In the genomic region with DNA sequence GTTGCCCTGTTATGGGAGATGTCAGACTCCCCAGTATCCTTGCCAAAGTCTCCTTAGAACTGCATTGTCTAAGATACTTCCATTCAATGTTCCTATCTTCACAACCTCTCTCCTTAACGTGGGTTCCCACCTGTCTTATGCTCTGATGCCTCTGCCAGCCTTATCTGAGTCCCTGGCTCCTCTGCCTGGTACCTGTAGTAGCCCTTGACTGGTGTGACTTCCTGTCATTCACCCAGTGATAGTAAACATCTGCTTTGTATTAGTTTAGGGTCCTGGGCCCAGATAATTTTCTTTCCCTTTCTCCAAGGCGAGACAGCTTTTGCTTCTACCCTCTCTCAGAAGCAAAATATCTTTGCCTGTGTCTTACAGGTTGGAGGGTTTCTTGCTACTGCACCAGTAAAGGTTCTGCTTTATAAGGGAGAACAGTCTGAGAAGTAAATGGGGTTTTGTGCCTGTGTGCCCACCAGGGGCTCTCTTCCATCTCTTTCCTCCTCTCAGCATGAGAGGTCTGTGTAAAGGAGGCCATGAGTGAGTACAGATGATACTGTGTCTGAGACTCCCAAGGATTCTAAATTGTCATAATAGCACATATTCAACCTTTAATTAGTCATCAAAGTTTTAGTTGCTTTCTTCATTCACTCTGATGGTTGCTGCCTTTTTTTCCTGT, we compare ENCODE assay signal across 12 cellular contexts.
A peak's percentile ranks its signal among the peaks of the same experiment; 100 is the strongest.
DNase-seq lines count a peak whose midpoint lies in the region; ATAC-seq and TF ChIP-seq lines count a peak whose summit lies in the region.
"Had no signal": no experiment of that assay in that cellular context is flagged by ENCODE, and none has a peak within 500 bp of the region (broad histone marks: within the 10 kb centered on the region; RNA-seq: fewer than 3 reads in every experiment).

No MANE protein-coding gene starts in this region.

- intact Hi-C loops in cardiac septum (cut with DNase I), result no loop called here

- no peaks in the 10 kb centered on the region for H3K4me1 Mint-ChIP-seq in CD8-positive, alpha-beta memory T cell
- H3K4me1 Mint-ChIP-seq: naive thymus-derived CD4-positive, alpha-beta T cell had no signal

- no peak overlapping the region for H3K27ac ChIP-seq in CD8-positive, alpha-beta memory T cell (ENCODE audit: low read depth, low read length)
- H3K27ac ChIP-seq: adrenal gland had no signal

- H3K27me3 Mint-ChIP-seq in CD8-positive, alpha-beta memory T cell, result no peaks in the 10 kb centered on the region
- H3K27me3 Mint-ChIP-seq: naive thymus-derived CD4-positive, alpha-beta T cell had no signal

- H3K4me1 ChIP-seq in CD8-positive, alpha-beta memory T cell (ENCODE audit: insufficient read depth, low read length), result no peaks in the 10 kb centered on the region
- H3K4me1 ChIP-seq: adrenal gland had no signal

- H3K27ac Mint-ChIP-seq in CD8-positive, alpha-beta memory T cell, result no peak overlapping the region
- H3K27ac Mint-ChIP-seq: naive thymus-derived CD4-positive, alpha-beta T cell had no signal

- H3K36me3 Mint-ChIP-seq in CD8-positive, alpha-beta memory T cell, result no peaks in the 10 kb centered on the region
- H3K36me3 Mint-ChIP-seq: naive thymus-derived CD4-positive, alpha-beta T cell had no signal

- H3K36me3 ChIP-seq in CD8-positive, alpha-beta memory T cell (ENCODE audit: insufficient read depth, low read length), result no peaks in the 10 kb centered on the region
- H3K36me3 ChIP-seq: adrenal gland had no signal

- DNase-seq in AG08395 (ENCODE audit: low spot score) (peak; percentile 7), OCI-M1 (lab: John Stamatoyannopoulos, UW) (peak; percentile 4), fibroblast of villous mesenchyme (ENCODE audit: low read depth) (peak; percentile 10), amygdala (lab: John Stamatoyannopoulos, UW) (no peak), cardiac septum (ENCODE audit: low spot score) (no peak)
- DNase-seq in CD8-positive, alpha-beta memory T cell, result no peak
- no peak for DNase-seq in activated CD4-positive, alpha-beta T cell treated with anti-CD3 and anti-CD28 coated beads for 4 hours
- DNase-seq: adrenal gland; DMS153; naive thymus-derived CD4-positive, alpha-beta T cell; NCI-H510A treated with DMSO at 0.1 percent for 48 hours had no signal

- TF ChIP-seq CTCF in fibroblast of villous mesenchyme (IDR thresholded peaks at IDR 0.05; ENCODE audit: insufficient read depth, low read depth, low read length), result peak; percentile 40

- no peak overlapping the region for H3K4me3 Mint-ChIP-seq in CD8-positive, alpha-beta memory T cell
- H3K4me3 Mint-ChIP-seq: naive thymus-derived CD4-positive, alpha-beta T cell had no signal

- no peaks in the 10 kb centered on the region for H3K27me3 ChIP-seq in CD8-positive, alpha-beta memory T cell (ENCODE audit: insufficient read depth, low read length, poor library complexity, severe bottlenecking)
- H3K27me3 ChIP-seq: adrenal gland had no signal

- CTCF ChIA-PET in CD8-positive, alpha-beta memory T cell (lab: Charles Lee), result no interaction called here

- H3K4me3 ChIP-seq in fibroblast of villous mesenchyme (ENCODE audit: low read depth, low read length), result no peak overlapping the region
- H3K4me3 ChIP-seq in CD8-positive, alpha-beta memory T cell (ENCODE audit: low read length), result no peak overlapping the region
- H3K4me3 ChIP-seq: adrenal gland had no signal

- no peaks in the 10 kb centered on the region for H3K9me3 ChIP-seq in CD8-positive, alpha-beta memory T cell (ENCODE audit: low read length)
- H3K9me3 ChIP-seq: adrenal gland had no signal

- H3K9me3 Mint-ChIP-seq in CD8-positive, alpha-beta memory T cell, result peaks cover 0 to 24% (median 8%) of the 10 kb centered on the region in 5 donors

- peak; percentile 50 for ATAC-seq in GM19397 (IDR thresholded peaks at IDR 0.05; ENCODE audit: unreplicated experiment)
- ATAC-seq: naive thymus-derived CD4-positive, alpha-beta T cell had no signal

- POLR2A ChIA-PET in CD8-positive, alpha-beta memory T cell (lab: Charles Lee), result no interaction called here

Comparison
In these comparisons a context has a peak if more than half of its experiments do, and no peak if none do; other contexts are left out.
1. DNase-seq: peak in AG08395 (single experiment), OCI-M1 (single experiment) and fibroblast of villous mesenchyme (single experiment); none in CD8-positive, alpha-beta memory T cell (0 of 5), activated CD4-positive, alpha-beta T cell treated with anti-CD3 and anti-CD28 coated beads for 4 hours (0 of 2), amygdala (0 of 56) and cardiac septum (single experiment).